Comparison of ENCODE assay signal across 8 cellular contexts in the genomic region with DNA sequence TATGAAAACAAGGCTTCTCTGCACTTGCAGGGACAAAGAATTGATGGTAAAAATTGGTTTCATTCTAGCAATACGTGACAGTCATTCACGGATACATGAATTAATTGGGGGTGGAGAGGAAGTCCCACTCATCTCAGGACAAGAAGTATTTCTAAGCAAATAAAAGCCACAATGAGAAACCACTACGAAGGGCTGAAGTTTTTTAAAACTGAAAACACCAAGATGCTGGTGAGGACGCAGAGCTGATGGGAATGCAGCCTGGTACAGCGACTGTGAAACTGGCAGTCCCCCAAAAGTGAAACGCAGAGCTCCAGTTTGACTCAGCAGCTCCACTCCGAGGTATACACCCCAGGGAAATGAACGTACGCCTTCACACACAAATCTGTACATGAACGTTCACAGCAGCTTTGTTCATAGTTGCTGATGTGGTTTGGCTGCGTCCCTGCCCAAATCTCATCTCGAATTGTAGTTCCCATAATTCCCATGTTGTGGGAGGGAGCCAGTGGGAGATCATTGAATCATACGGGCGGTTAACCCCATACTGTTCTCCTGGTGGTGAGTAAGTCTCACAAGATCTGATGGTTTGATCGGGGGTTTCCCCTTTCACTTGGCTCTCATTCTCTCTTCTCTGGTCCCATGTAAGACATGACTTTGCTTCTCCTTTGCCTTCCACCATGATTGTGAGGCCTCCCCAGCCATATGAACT.
DNase-seq lines count a peak whose midpoint lies in the region; ATAC-seq and TF ChIP-seq lines count a peak whose summit lies in the region.

No MANE protein-coding gene starts in this region.

- H3K4me3 ChIP-seq in foreskin fibroblast (ENCODE audit: low read depth in 1 of 2, low read length in 2 of 2), result peak overlapping the region; percentile 12 to 28

- DNase-seq in GM03348 (ENCODE audit: low spot score) (peak; percentile 80), LHCN-M2 (ENCODE audit: low read depth) (peak; percentile 98), foreskin fibroblast (peak; percentile 77 to 91), NCI-H187 (lab: John Stamatoyannopoulos, UW) (no peak), islet precursor cell (no peak)
- peak; percentile 31 for DNase-seq in activated T-cell treated with anti-CD3 and anti-CD28 coated beads, Interleukin-2, amount 50 U/mL, for 1 hour
- DNase-seq in stimulated activated CD4-positive, alpha-beta T cell treated with anti-CD3 and anti-CD28 coated beads, Interleukin-12 subunit alpha, Interleukin-12 subunit beta, amount 100 ng/mL, for 24 hours (ENCODE audit: low read depth in 2 of 2), result peak; percentile 55 to 78

- TF ChIP-seq CTCF in foreskin fibroblast (IDR thresholded peaks at IDR 0.05; ENCODE audit: low read depth, low read length), result no peak

- ATAC-seq in GM21576 (IDR thresholded peaks at IDR 0.05; ENCODE audit: unreplicated experiment), result peak; percentile 77

Comparison
In these comparisons a context has a peak if more than half of its experiments do, and no peak if none do; other contexts are left out.
1. DNase-seq: peak in GM03348 (single experiment), LHCN-M2 (single experiment), activated T-cell treated with anti-CD3 and anti-CD28 coated beads, Interleukin-2, amount 50 U/mL, for 1 hour (single experiment), foreskin fibroblast (2 of 2) and stimulated activated CD4-positive, alpha-beta T cell treated with anti-CD3 and anti-CD28 coated beads, Interleukin-12 subunit alpha, Interleukin-12 subunit beta, amount 100 ng/mL, for 24 hours (2 of 2); none in NCI-H187 (0 of 2) and islet precursor cell (single experiment).